Comparison of ENCODE assay signal across 1 cellular context in genomic region chr1:19400189-19400588, GRCh38.
TF ChIP-seq lines count a peak whose summit lies in the region.

No MANE protein-coding gene starts in this region.

TF ChIP-seq in WTC11, 78 proteins besides CTCF, POLR2A, EP300 and RAD21 (continued from another document):
- TF ChIP-seq ZNF425 (CRISPR knock-in tag; conservative IDR thresholded peaks at IDR 0.05) (no peak), HMGA2 (CRISPR knock-in tag; IDR thresholded peaks at IDR 0.05) (no peak), ZNF138 (CRISPR knock-in tag; conservative IDR thresholded peaks at IDR 0.05) (no peak)
